ENCODE assay signal across 20 cellular contexts in the genomic region with DNA sequence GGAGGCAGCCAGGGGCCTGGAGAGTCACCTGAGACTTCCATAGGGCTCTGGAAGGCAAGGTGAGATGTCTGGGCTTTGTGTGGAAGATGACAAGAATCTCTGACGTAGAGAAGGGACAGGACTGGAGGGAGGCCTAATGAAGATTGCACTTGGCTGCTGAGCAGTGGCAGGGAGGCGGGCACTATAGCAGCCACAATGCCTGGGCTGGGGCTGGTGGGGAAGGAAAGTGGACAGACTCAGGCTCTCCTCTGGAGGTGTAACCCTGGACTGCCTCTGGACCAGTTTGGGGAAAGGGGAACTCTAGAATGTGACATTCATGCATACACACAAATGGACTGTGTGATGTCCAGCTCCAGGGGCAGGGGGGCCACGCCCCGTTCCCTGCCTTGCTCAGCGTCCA. TPM values are rescaled to one million over a fixed set of nuclear protein-coding genes. Genes with fewer than 3 reads are reported as not detected.
"Had no signal": no experiment of that assay in that cellular context is flagged by ENCODE, and none has a peak within 500 bp of the region (broad histone marks: within the 10 kb centered on the region; RNA-seq: fewer than 3 reads in every experiment).

No MANE protein-coding gene starts in this region.

- H3K27ac ChIP-seq: right lobe of liver, skin epidermis, testis, vagina had no signal

- H3K4me1 ChIP-seq: right lobe of liver, testis had no signal

- H3K27me3 Mint-ChIP-seq: activated CD4-positive, alpha-beta T cell treated with anti-CD3 and anti-CD28 coated beads, Interleukin-2, amount 10 ng/mL, durations not matched to agents 24 days and 14 days; brain; dendritic cell treated with granulocyte-macrophage colony-stimulating factor and Interleukin-4, amounts not matched to agents 40 ng/mL and 50 ng/mL, for 4 days; type B pancreatic cell had no signal

- ATAC-seq: esophagus mucosa, right lobe of liver had no signal

- H3K27ac Mint-ChIP-seq: activated CD4-positive, alpha-beta T cell treated with anti-CD3 and anti-CD28 coated beads, Interleukin-2, amount 10 ng/mL, durations not matched to agents 24 days and 14 days; dendritic cell treated with granulocyte-macrophage colony-stimulating factor and Interleukin-4, amounts not matched to agents 40 ng/mL and 50 ng/mL, for 4 days; nephron; type B pancreatic cell had no signal

- H3K4me2 ChIP-seq: SK-N-SH had no signal

- H3K9me3 ChIP-seq: right lobe of liver, SK-N-SH, testis, vagina had no signal

- H3K4me3 ChIP-seq: right lobe of liver, skin epidermis, testis, vagina had no signal

- H3K9me3 Mint-ChIP-seq: activated CD4-positive, alpha-beta T cell treated with anti-CD3 and anti-CD28 coated beads, Interleukin-2, amount 10 ng/mL, durations not matched to agents 24 days and 14 days; brain; dendritic cell treated with granulocyte-macrophage colony-stimulating factor and Interleukin-4, amounts not matched to agents 40 ng/mL and 50 ng/mL, for 4 days; nephron; type B pancreatic cell had no signal

- H3K9ac ChIP-seq: SK-N-SH had no signal

- H3K27me3 ChIP-seq: right lobe of liver, testis, vagina had no signal

- DNase-seq: activated CD4-positive, alpha-beta T cell treated with anti-CD3 and anti-CD28 coated beads, Interleukin-2, amount 10 ng/mL, durations not matched to agents 24 days and 14 days; activated naive CD4-positive, alpha-beta T cell; effector CD4-positive, alpha-beta T cell; hippocampal formation; mesenchymal stem cell; occipital lobe; right lobe of liver; SK-N-SH; stimulated activated CD4-positive, alpha-beta T cell treated with anti-CD3 and anti-CD28 coated beads, Interleukin-1b, Interleukin-23, amount 100 ng/mL, for 48 hours; testis had no signal

- FAIRE-seq: endothelial cell of umbilical vein, frontal cortex had no signal

- H3K4me3 Mint-ChIP-seq: activated CD4-positive, alpha-beta T cell treated with anti-CD3 and anti-CD28 coated beads, Interleukin-2, amount 10 ng/mL, durations not matched to agents 24 days and 14 days; brain; dendritic cell treated with granulocyte-macrophage colony-stimulating factor and Interleukin-4, amounts not matched to agents 40 ng/mL and 50 ng/mL, for 4 days; nephron; type B pancreatic cell had no signal

RNA-seq across cellular contexts. Expression of a gene that starts 34.3 kb away (rescaled TPM):
- total RNA-seq: myocyte had no signal
